2 cellular contexts compared by ENCODE assay signal in genomic region chr4:169724251-169724650, GRCh38.
A peak's percentile ranks its signal among the peaks of the same experiment; 100 is the strongest.
TF ChIP-seq lines count a peak whose summit lies in the region.

No MANE protein-coding gene starts in this region.

TF ChIP-seq in HCT116, 20 proteins besides CTCF, POLR2A, EP300 and RAD21:
- TF ChIP-seq ZBTB33 (IDR thresholded peaks at IDR 0.05; ENCODE audit: extremely low read depth, insufficient replicate concordance, low read length) = no peak
- TF ChIP-seq EZH2phosphoT487 (IDR thresholded peaks at IDR 0.05; ENCODE audit: borderline replicate concordance) = no peak
- peak; percentile 40; the same call in 1 of the 2 replicates for TF ChIP-seq POLR2AphosphoS5 (IDR thresholded peaks at IDR 0.05; ENCODE audit: low read depth, low read length)

TF ChIP-seq in K562, 482 proteins besides CTCF, POLR2A, EP300 and RAD21 (continued from another document):
- no peak for TF ChIP-seq E2F6 (IDR thresholded peaks at IDR 0.05; ENCODE audit: borderline replicate concordance in 1 of 2, extremely low read depth in 1 of 2, insufficient read depth in 1 of 2, insufficient read length in 1 of 2, low read depth in 1 of 2, low read length in 1 of 2, poor library complexity in 1 of 2, severe bottlenecking in 1 of 2)
- 0 out of 2 replicates have a peak, but pooled peaks have one; percentile 11 for TF ChIP-seq HBP1 (CRISPR knock-in tag; IDR thresholded peaks at IDR 0.05)
- 0 out of 2 replicates have a peak, but pooled peaks have one; percentile 54 for TF ChIP-seq SUPT5H (IDR thresholded peaks at IDR 0.05)
- TF ChIP-seq POLR2B (IDR thresholded peaks at IDR 0.05; ENCODE audit: low read depth, partially characterized antibody) = peak; percentile 70
- TF ChIP-seq, protein P1, sequence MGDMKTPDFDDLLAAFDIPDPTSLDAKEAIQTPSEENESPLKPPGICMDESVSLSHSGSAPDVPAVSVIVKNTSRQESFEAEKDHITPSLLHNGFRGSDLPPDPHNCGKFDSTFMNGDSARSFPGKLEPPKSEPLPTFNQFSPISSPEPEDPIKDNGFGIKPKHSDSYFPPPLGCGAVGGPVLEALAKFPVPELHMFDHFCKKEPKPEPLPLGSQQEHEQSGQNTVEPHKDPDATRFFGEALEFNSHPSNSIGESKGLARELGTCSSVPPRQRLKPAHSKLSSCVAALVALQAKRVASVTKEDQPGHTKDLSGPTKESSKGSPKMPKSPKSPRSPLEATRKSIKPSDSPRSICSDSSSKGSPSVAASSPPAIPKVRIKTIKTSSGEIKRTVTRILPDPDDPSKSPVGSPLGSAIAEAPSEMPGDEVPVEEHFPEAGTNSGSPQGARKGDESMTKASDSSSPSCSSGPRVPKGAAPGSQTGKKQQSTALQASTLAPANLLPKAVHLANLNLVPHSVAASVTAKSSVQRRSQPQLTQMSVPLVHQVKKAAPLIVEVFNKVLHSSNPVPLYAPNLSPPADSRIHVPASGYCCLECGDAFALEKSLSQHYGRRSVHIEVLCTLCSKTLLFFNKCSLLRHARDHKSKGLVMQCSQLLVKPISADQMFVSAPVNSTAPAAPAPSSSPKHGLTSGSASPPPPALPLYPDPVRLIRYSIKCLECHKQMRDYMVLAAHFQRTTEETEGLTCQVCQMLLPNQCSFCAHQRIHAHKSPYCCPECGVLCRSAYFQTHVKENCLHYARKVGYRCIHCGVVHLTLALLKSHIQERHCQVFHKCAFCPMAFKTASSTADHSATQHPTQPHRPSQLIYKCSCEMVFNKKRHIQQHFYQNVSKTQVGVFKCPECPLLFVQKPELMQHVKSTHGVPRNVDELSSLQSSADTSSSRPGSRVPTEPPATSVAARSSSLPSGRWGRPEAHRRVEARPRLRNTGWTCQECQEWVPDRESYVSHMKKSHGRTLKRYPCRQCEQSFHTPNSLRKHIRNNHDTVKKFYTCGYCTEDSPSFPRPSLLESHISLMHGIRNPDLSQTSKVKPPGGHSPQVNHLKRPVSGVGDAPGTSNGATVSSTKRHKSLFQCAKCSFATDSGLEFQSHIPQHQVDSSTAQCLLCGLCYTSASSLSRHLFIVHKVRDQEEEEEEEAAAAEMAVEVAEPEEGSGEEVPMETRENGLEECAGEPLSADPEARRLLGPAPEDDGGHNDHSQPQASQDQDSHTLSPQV (IDR thresholded peaks at IDR 0.05) = no peak
- peak; percentile 50; the same call in 1 of the 2 replicates for TF ChIP-seq POLR2AphosphoS5 (IDR thresholded peaks at IDR 0.05; ENCODE audit: control insufficient read depth, insufficient read depth, low read depth, low read length)
- peak; percentile 85 for TF ChIP-seq POLR2AphosphoS2 (IDR thresholded peaks at IDR 0.05; ENCODE audit: low read length)
- TF ChIP-seq E2F8 (IDR thresholded peaks at IDR 0.05; ENCODE audit: low read depth, partially characterized antibody) = peak; percentile 46
- no peak for TF ChIP-seq CTBP1 (IDR thresholded peaks at IDR 0.05; ENCODE audit: borderline replicate concordance)
